ENCODE assay signal across 16 cellular contexts in genomic region chr22:37927129-37927936, GRCh38. TPM values are rescaled to one million over a fixed set of nuclear protein-coding genes. Genes with fewer than 3 reads are reported as not detected.
DNase-seq lines count a peak whose midpoint lies in the region; ATAC-seq and TF ChIP-seq lines count a peak whose summit lies in the region.
"Had no signal": no experiment of that assay in that cellular context is flagged by ENCODE, and none has a peak within 500 bp of the region (broad histone marks: within the 10 kb centered on the region; RNA-seq: fewer than 3 reads in every experiment).

No MANE protein-coding gene starts in this region.

- H3K4me1 ChIP-seq in Caco-2 = no peaks in the 10 kb centered on the region
- H3K4me1 ChIP-seq in osteoblast (ENCODE audit: insufficient read depth, low read length) = no peaks in the 10 kb centered on the region
- H3K4me1 ChIP-seq in mesenchymal stem cell (ENCODE audit: control insufficient read depth, insufficient read depth, low read depth, low read length) = peaks cover 13% of the 10 kb centered on the region
- no peaks in the 10 kb centered on the region for H3K4me1 ChIP-seq in naive thymus-derived CD4-positive, alpha-beta T cell (ENCODE audit: control insufficient read depth in 2 of 2, insufficient read depth in 2 of 2, low read length in 2 of 2)
- H3K4me1 ChIP-seq: A549, BE2C had no signal

- H3K27ac ChIP-seq in osteoblast (ENCODE audit: low read depth, low read length) = no peak overlapping the region
- peak overlapping the region; percentile 72 for H3K27ac ChIP-seq in substantia nigra (ENCODE audit: low read depth, low read length, poor library complexity, severe bottlenecking)
- H3K27ac ChIP-seq in mesenchymal stem cell (ENCODE audit: low read length, poor library complexity, severe bottlenecking) = no peak overlapping the region
- H3K27ac ChIP-seq in naive thymus-derived CD4-positive, alpha-beta T cell (ENCODE audit: low read depth, low read length) = no peak overlapping the region
- H3K27ac ChIP-seq: A549, HL-60 had no signal

- no peak overlapping the region for H2BK12ac ChIP-seq in mesenchymal stem cell (ENCODE audit: low read length in 2 of 2)

- peaks cover 11% of the 10 kb centered on the region for H3K79me2 ChIP-seq in osteoblast (ENCODE audit: insufficient read depth, low read length)

- peaks cover 25% of the 10 kb centered on the region for H4K20me1 ChIP-seq in osteoblast (ENCODE audit: insufficient read depth, low read length)

- H3K36me3 Mint-ChIP-seq in Caco-2 (ENCODE audit: insufficient read depth, unreplicated experiment) = peaks cover 32% of the 10 kb centered on the region
- H3K36me3 Mint-ChIP-seq in chondrocyte (ENCODE audit: low read depth) = peaks cover 29% of the 10 kb centered on the region
- H3K36me3 Mint-ChIP-seq in naive thymus-derived CD4-positive, alpha-beta T cell = peaks cover 0 to 9% (median 5%) of the 10 kb centered on the region in 5 donors

- H2BK5ac ChIP-seq in mesenchymal stem cell (ENCODE audit: low read depth, low read length, poor library complexity, severe bottlenecking) = no peak overlapping the region

- H3K79me1 ChIP-seq in mesenchymal stem cell (replicated peaks; ENCODE audit: low read length, poor library complexity, severe bottlenecking) = peaks cover 44% of the 10 kb centered on the region

- no peaks in the 10 kb centered on the region for H3K27me3 ChIP-seq in Caco-2 (replicated peaks; ENCODE audit: control insufficient read depth, insufficient read depth, low read length)
- no peaks in the 10 kb centered on the region for H3K27me3 ChIP-seq in osteoblast (ENCODE audit: insufficient read depth, low read length)
- H3K27me3 ChIP-seq in mesenchymal stem cell (ENCODE audit: control insufficient read depth in 1 of 2, insufficient read depth in 1 of 2, low read length in 2 of 2) = no peaks in the 10 kb centered on the region
- H3K27me3 ChIP-seq in naive thymus-derived CD4-positive, alpha-beta T cell (ENCODE audit: control insufficient read depth in 2 of 2, insufficient read depth in 2 of 2, low read length in 2 of 2) = no peaks in the 10 kb centered on the region
- H3K27me3 ChIP-seq: BE2C had no signal

- no peaks in the 10 kb centered on the region for H3K27me3 Mint-ChIP-seq in Caco-2 (ENCODE audit: insufficient read depth, unreplicated experiment)
- H3K27me3 Mint-ChIP-seq in chondrocyte (ENCODE audit: low read depth) = no peaks in the 10 kb centered on the region
- H3K27me3 Mint-ChIP-seq in naive thymus-derived CD4-positive, alpha-beta T cell = no peaks in the 10 kb centered on the region
- H3K27me3 Mint-ChIP-seq: CD8-positive, alpha-beta memory T cell had no signal

- H3K9ac ChIP-seq in mesenchymal stem cell (ENCODE audit: low read length) = no peak overlapping the region

- H3K4me3 Mint-ChIP-seq in Caco-2 (ENCODE audit: unreplicated experiment) = no peak overlapping the region
- H3K4me3 Mint-ChIP-seq in chondrocyte (ENCODE audit: unreplicated experiment) = no peak overlapping the region
- no peak overlapping the region for H3K4me3 Mint-ChIP-seq in naive thymus-derived CD4-positive, alpha-beta T cell
- H3K4me3 Mint-ChIP-seq: CD8-positive, alpha-beta memory T cell; GM23338 had no signal

- intact Hi-C loops in Caco-2 (cut with micrococcal nuclease; ENCODE audit: unreplicated experiment) = no loop called here
- intact Hi-C loops in naive thymus-derived CD4-positive, alpha-beta T cell (cut with micrococcal nuclease) = no loop called here

- H3K18ac ChIP-seq in mesenchymal stem cell (ENCODE audit: low read depth in 1 of 2, low read length in 2 of 2) = no peak overlapping the region

- DNase-seq in Caco-2 (no peak), chondrocyte (ENCODE audit: low spot score) (peak; percentile 90), osteoblast (ENCODE audit: insufficient read length, low spot score, missing footprints) (peak; percentile 62), substantia nigra (lab: John Stamatoyannopoulos, UW) (no peak), mesenchymal stem cell (no peak), SW480 (ENCODE audit: low spot score) (no peak)
- DNase-seq in naive thymus-derived CD4-positive, alpha-beta T cell = no peak
- DNase-seq: BE2C; CD8-positive, alpha-beta memory T cell; DMS53; GF-D8; H7 had no signal

- no peaks in the 10 kb centered on the region for H3K4me1 Mint-ChIP-seq in Caco-2 (ENCODE audit: low read depth, unreplicated experiment)
- peaks cover 26% of the 10 kb centered on the region for H3K4me1 Mint-ChIP-seq in chondrocyte (ENCODE audit: low read depth)
- peaks cover 0 to 2% (median 0%) of the 10 kb centered on the region in 7 donors for H3K4me1 Mint-ChIP-seq in naive thymus-derived CD4-positive, alpha-beta T cell
- H3K4me1 Mint-ChIP-seq: GM23338 had no signal

- H3K9me3 Mint-ChIP-seq in Caco-2 (ENCODE audit: unreplicated experiment) (no peaks in the 10 kb centered on the region), chondrocyte (ENCODE audit: low read depth) (no peaks in the 10 kb centered on the region)
- no peaks in the 10 kb centered on the region for H3K9me3 Mint-ChIP-seq in naive thymus-derived CD4-positive, alpha-beta T cell
- H3K9me3 Mint-ChIP-seq: CD8-positive, alpha-beta memory T cell; GM23338 had no signal

- H3K36me3 ChIP-seq in Caco-2 (ENCODE audit: control insufficient read depth, insufficient read depth, low read length) = no peaks in the 10 kb centered on the region; the same call in 1 of the 2 replicates
- H3K36me3 ChIP-seq in osteoblast (ENCODE audit: insufficient read depth, low read length) = peaks cover 54% of the 10 kb centered on the region
- H3K36me3 ChIP-seq in mesenchymal stem cell (ENCODE audit: control insufficient read depth in 1 of 2, insufficient read depth in 2 of 2, low read depth in 1 of 2, low read length in 2 of 2) = peaks cover 75 to 89% of the 10 kb centered on the region in 2 experiments
- H3K36me3 ChIP-seq in naive thymus-derived CD4-positive, alpha-beta T cell (ENCODE audit: control insufficient read depth in 2 of 3, insufficient read depth in 3 of 3, low read length in 3 of 3) = peaks cover 0 to 68% (median 0%) of the 10 kb centered on the region in 3 experiments

- H3K4me3 ChIP-seq in Caco-2 (ENCODE audit: low read depth, low read length) (no peak overlapping the region), osteoblast (ENCODE audit: insufficient read depth, low read length) (no peak overlapping the region), mesenchymal stem cell (ENCODE audit: insufficient read depth in 1 of 2, low read depth in 1 of 2, low read length in 2 of 2) (no peak overlapping the region)
- no peak overlapping the region for H3K4me3 ChIP-seq in naive thymus-derived CD4-positive, alpha-beta T cell (ENCODE audit: low read length)
- H3K4me3 ChIP-seq: A549, GM23338 had no signal

- H3K14ac ChIP-seq in mesenchymal stem cell (ENCODE audit: low read length in 2 of 2) = no peak overlapping the region

- H3K27ac Mint-ChIP-seq in Caco-2 (ENCODE audit: unreplicated experiment) (peak overlapping the region; percentile 16), chondrocyte (ENCODE audit: unreplicated experiment) (no peak overlapping the region)
- H3K27ac Mint-ChIP-seq in naive thymus-derived CD4-positive, alpha-beta T cell = no peak overlapping the region
- H3K27ac Mint-ChIP-seq: GM23338 had no signal

- BruUV-seq in Caco-2 (replicated peaks; lab: Mats Ljungman, UMichigan) = no TSS peak

- 98% methylated on average over 28 of the region's 29 CpGs for WGBS in mesenchymal stem cell

- no peak overlapping the region for H4K8ac ChIP-seq in mesenchymal stem cell (ENCODE audit: low read length)

- H4K91ac ChIP-seq in mesenchymal stem cell (ENCODE audit: low read length) = no peak overlapping the region

- H3K4me2 ChIP-seq in osteoblast (ENCODE audit: insufficient read depth, low read length) = no peak overlapping the region
- H3K4me2 ChIP-seq in mesenchymal stem cell (ENCODE audit: low read length, poor library complexity, severe bottlenecking) = no peak overlapping the region
- H3K4me2 ChIP-seq: A549, GM23338 had no signal

- POLR2A ChIA-PET in Caco-2 (lab: Charles Lee) = no interaction called here
- POLR2A ChIA-PET in naive thymus-derived CD4-positive, alpha-beta T cell (lab: Charles Lee) = no interaction called here

- H3K4ac ChIP-seq in mesenchymal stem cell (ENCODE audit: low read depth in 1 of 2, low read length in 2 of 2) = no peak overlapping the region

- no peaks in the 10 kb centered on the region for H3K9me3 ChIP-seq in Caco-2
- H3K9me3 ChIP-seq in osteoblast (ENCODE audit: low read depth, low read length) = no peaks in the 10 kb centered on the region
- H3K9me3 ChIP-seq in mesenchymal stem cell (ENCODE audit: control insufficient read depth, low read length) = no peaks in the 10 kb centered on the region
- no peaks in the 10 kb centered on the region for H3K9me3 ChIP-seq in naive thymus-derived CD4-positive, alpha-beta T cell (ENCODE audit: control insufficient read depth in 2 of 3, low read length in 3 of 3)
- H3K9me3 ChIP-seq: A549, BE2C had no signal

- H2BK15ac ChIP-seq in mesenchymal stem cell (ENCODE audit: low read depth, poor library complexity, severe bottlenecking) = no peak overlapping the region

- H2BK120ac ChIP-seq in mesenchymal stem cell (ENCODE audit: low read depth, low read length) = no peak overlapping the region

- no peak overlapping the region for H3K23ac ChIP-seq in mesenchymal stem cell (ENCODE audit: low read length in 2 of 2)

- no peak for TF ChIP-seq CTCF in Caco-2 (IDR thresholded peaks at IDR 0.05; ENCODE audit: insufficient read depth in 1 of 2, low read depth in 1 of 2, low read length in 1 of 2, severe bottlenecking in 1 of 2, unreplicated experiment in 1 of 2)
- no peak for TF ChIP-seq CTCF in chondrocyte (IDR thresholded peaks at IDR 0.05)
- TF ChIP-seq CTCF in osteoblast (IDR thresholded peaks at IDR 0.05; ENCODE audit: extremely low read depth, low read depth, low read length) = no peak

- H2AFZ ChIP-seq in osteoblast (ENCODE audit: low read length) (no peak overlapping the region), mesenchymal stem cell (ENCODE audit: low read depth, low read length) (no peak overlapping the region)
- H2AFZ ChIP-seq: GM23338 had no signal

- no peak overlapping the region for H2AK5ac ChIP-seq in mesenchymal stem cell (ENCODE audit: low read length, severe bottlenecking)

- no peak for ATAC-seq in naive thymus-derived CD4-positive, alpha-beta T cell
- ATAC-seq: A549, GM23338 had no signal

- CTCF ChIA-PET in Caco-2 (lab: Charles Lee) = no interaction called here
- CTCF ChIA-PET in naive thymus-derived CD4-positive, alpha-beta T cell (lab: Charles Lee) = interaction anchor here (0.6 kb wide), 1 partner anchor 65 kb away, joined by 3 read pairs; no protein-coding TSS in a partner anchor

RNA-seq across cellular contexts. Expression of gene MICALL1, which starts 21.2 kb away (rescaled TPM):
- 43.5 and 46.7 TPM in 2 replicates for total RNA-seq in Caco-2 (2022)
- total RNA-seq in chondrocyte = 50.3 to 65.5 TPM (median 58.6 TPM) in 3 replicates
- total RNA-seq in osteoblast = 29.5 and 36.9 TPM in 2 replicates
- 19.9 TPM for polyA plus RNA-seq in mesenchymal stem cell (2013, experiment 1 of 2)
- polyA plus RNA-seq in mesenchymal stem cell (2013, experiment 2 of 2) = 19.0 TPM
- 10 to 100 TPM; 22.2 to 40.0 (median 27.8) TPM for total RNA-seq in naive thymus-derived CD4-positive, alpha-beta T cell
- 1 to 10 TPM; 2.2 to 7.3 TPM for polyA plus RNA-seq in naive thymus-derived CD4-positive, alpha-beta T cell

RNA-seq across cellular contexts. Expression of gene C22orf23, which starts 26.1 kb away (rescaled TPM):
- total RNA-seq in Caco-2 (2022) = not detected in 2 replicates
- not detected in 3 replicates for total RNA-seq in chondrocyte
- total RNA-seq in osteoblast = 0.29 and 0.72 TPM in 2 replicates
- polyA plus RNA-seq in mesenchymal stem cell (2013, experiment 1 of 2) = 0.17 TPM
- 0.27 TPM for polyA plus RNA-seq in mesenchymal stem cell (2013, experiment 2 of 2)
- total RNA-seq in naive thymus-derived CD4-positive, alpha-beta T cell = under 1 TPM in 1 of 5 experiments, not detected in 4; 0.31 TPM
- polyA plus RNA-seq in naive thymus-derived CD4-positive, alpha-beta T cell = not detected
- polyA plus RNA-seq: CD8-positive, alpha-beta memory T cell; GM23338 had no signal

RNA-seq across cellular contexts. Expression of gene POLR2F, which starts 26.2 kb away (rescaled TPM):
- total RNA-seq in Caco-2 (2022) (116 and 122 TPM in 2 replicates), chondrocyte (63.0 to 72.6 TPM (median 67.5 TPM) in 3 replicates), osteoblast (14.8 and 18.6 TPM in 2 replicates)
- polyA plus RNA-seq in mesenchymal stem cell (2013, experiment 1 of 2) = 88.8 TPM
- polyA plus RNA-seq in mesenchymal stem cell (2013, experiment 2 of 2) = 95.4 TPM
- 10 to 100 TPM; 25.9 to 67.8 (median 43.9) TPM for total RNA-seq in naive thymus-derived CD4-positive, alpha-beta T cell
- 100 to 1,000 TPM; 108 to 137 TPM for polyA plus RNA-seq in naive thymus-derived CD4-positive, alpha-beta T cell

RNA-seq across cellular contexts. Expression of gene SOX10, which starts 57.0 kb away (rescaled TPM):
- total RNA-seq in Caco-2 (2022) = not detected in 2 replicates
- not detected in 3 replicates for total RNA-seq in chondrocyte
- not detected in 2 replicates for total RNA-seq in osteoblast
- polyA plus RNA-seq in mesenchymal stem cell (2013, experiment 1 of 2) = not detected
- not detected for polyA plus RNA-seq in mesenchymal stem cell (2013, experiment 2 of 2)
- not detected for total RNA-seq in naive thymus-derived CD4-positive, alpha-beta T cell
- polyA plus RNA-seq in naive thymus-derived CD4-positive, alpha-beta T cell = not detected
- total RNA-seq: CD8-positive, alpha-beta memory T cell had no signal
- polyA plus RNA-seq: A549; AG04450; CD8-positive, alpha-beta memory T cell had no signal

Comparison
In these comparisons a context has a peak if more than half of its experiments do, and no peak if none do; other contexts are left out.
1. DNase-seq: peak in chondrocyte (single experiment) and osteoblast (single experiment); none in Caco-2 (0 of 2), substantia nigra (0 of 49), mesenchymal stem cell (single experiment), SW480 (single experiment) and naive thymus-derived CD4-positive, alpha-beta T cell (0 of 9).